In the genomic region with DNA sequence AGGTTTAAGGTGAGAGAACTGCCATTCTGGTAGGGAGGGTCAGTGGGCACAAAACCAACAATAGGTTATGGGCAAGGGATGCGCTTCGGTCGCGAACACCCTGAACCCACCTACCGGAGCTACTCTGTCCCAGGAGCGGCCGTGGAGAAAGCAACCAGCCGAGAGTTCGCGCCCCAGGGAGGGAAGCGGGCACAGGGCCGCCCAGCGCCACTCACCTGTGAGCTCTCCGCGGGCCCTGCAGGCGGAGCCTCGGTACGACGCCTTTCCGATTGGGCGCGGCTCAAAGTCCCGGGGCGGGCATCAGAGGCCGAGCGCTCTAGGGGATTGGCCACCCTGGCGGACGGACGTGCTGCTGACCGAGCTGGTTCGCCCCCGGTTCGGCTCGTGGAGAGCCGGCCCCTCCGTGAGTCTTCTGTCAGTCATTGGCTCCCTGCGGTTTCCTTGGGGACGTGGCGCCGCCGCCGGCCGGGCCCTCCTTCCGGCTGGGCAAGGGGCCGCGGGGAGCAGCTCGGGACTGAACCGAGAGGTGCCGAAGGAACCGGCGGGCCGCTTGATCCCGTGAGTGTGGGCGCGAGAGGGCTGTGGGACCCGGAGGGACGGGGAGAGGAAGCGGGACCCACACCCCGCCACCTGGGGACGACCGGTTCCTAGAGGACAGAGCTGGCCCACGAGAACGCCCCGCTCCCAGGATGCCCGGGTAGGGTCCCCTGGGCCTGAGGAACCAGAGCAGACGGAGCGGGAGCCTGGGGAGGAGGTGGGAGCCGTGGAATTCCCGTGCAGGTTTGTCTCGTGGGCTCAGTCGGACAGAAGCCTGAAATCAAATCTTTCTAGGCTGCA, we compare ENCODE assay signal across 8 cellular contexts. TPM values are rescaled to one million over a fixed set of nuclear protein-coding genes. Genes with fewer than 3 reads are reported as not detected.
DNase-seq lines count a peak whose midpoint lies in the region; ATAC-seq and TF ChIP-seq lines count a peak whose summit lies in the region.

A gene with protein sequence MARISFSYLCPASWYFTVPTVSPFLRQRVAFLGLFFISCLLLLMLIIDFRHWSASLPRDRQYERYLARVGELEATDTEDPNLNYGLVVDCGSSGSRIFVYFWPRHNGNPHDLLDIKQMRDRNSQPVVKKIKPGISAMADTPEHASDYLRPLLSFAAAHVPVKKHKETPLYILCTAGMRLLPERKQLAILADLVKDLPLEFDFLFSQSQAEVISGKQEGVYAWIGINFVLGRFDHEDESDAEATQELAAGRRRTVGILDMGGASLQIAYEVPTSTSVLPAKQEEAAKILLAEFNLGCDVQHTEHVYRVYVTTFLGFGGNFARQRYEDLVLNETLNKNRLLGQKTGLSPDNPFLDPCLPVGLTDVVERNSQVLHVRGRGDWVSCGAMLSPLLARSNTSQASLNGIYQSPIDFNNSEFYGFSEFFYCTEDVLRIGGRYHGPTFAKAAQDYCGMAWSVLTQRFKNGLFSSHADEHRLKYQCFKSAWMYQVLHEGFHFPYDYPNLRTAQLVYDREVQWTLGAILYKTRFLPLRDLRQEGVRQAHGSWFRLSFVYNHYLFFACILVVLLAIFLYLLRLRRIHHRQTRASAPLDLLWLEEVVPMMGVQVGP (plus strand): TSS at position 479 of the 837 bp plus-strand sequence. CDS start 448 bp downstream, outside the sequence.

- H3K4me1 ChIP-seq in testis: no peaks in the 10 kb centered on the region

- H3K27ac ChIP-seq in SK-N-MC: no peak within 1 kb of the TSS
- H3K27ac ChIP-seq in testis: peak within 1 kb of the TSS; percentile 14 to 51

- H3K4me1 Mint-ChIP-seq in activated naive CD4-positive, alpha-beta T cell treated with anti-CD3 and anti-CD28 coated beads, Interleukin-2, amount 50 U/mL, for 24 hours: peaks cover 29% of the 10 kb centered on the region

- peaks cover 1% of the 10 kb centered on the region for H3K36me3 Mint-ChIP-seq in activated naive CD4-positive, alpha-beta T cell treated with anti-CD3 and anti-CD28 coated beads, Interleukin-2, amount 50 U/mL, for 24 hours

- TF ChIP-seq CTCF in testis (IDR thresholded peaks at IDR 0.05): peak in 2 of 3 experiments; percentile 47 to 51

- no peaks in the 10 kb centered on the region for H3K9me3 ChIP-seq in SK-N-MC (ENCODE audit: low read depth, low read length)
- H3K9me3 ChIP-seq in testis: no peaks in the 10 kb centered on the region

- no peaks in the 10 kb centered on the region for H3K27me3 ChIP-seq in testis

- peak within 1 kb of the TSS; percentile 74 for H3K27ac Mint-ChIP-seq in activated naive CD4-positive, alpha-beta T cell treated with anti-CD3 and anti-CD28 coated beads, Interleukin-2, amount 50 U/mL, for 24 hours

- H3K9me3 Mint-ChIP-seq in activated naive CD4-positive, alpha-beta T cell treated with anti-CD3 and anti-CD28 coated beads, Interleukin-2, amount 50 U/mL, for 24 hours: no peaks in the 10 kb centered on the region

- peak; percentile 92 for DNase-seq in NCI-H1048 (lab: John Stamatoyannopoulos, UW)
- no peak for DNase-seq in SK-N-MC (ENCODE audit: low read depth, low spot score)
- no peak for DNase-seq in glomerular endothelial cell (ENCODE audit: extremely low read depth, low read depth, low spot score)
- peak; percentile 94 for DNase-seq in occipital lobe (lab: John Stamatoyannopoulos, UW)
- DNase-seq in testis: peak; percentile 96

- peaks cover 2% of the 10 kb centered on the region for H3K27me3 Mint-ChIP-seq in activated naive CD4-positive, alpha-beta T cell treated with anti-CD3 and anti-CD28 coated beads, Interleukin-2, amount 50 U/mL, for 24 hours

- TF ChIP-seq POLR2A in testis (IDR thresholded peaks at IDR 0.05): no peak

- intact Hi-C loops in testis (cut with DNase I; ENCODE audit: low total_unique reads): no loop called here

- 0% methylated on average over 17 to 65 of the region's 71 CpGs for WGBS in testis, 2 donors

- H3K9ac ChIP-seq in SK-N-MC (ENCODE audit: insufficient read length): peak within 1 kb of the TSS; percentile 74

- peak within 1 kb of the TSS; percentile 93 for H3K4me3 Mint-ChIP-seq in activated naive CD4-positive, alpha-beta T cell treated with anti-CD3 and anti-CD28 coated beads, Interleukin-2, amount 50 U/mL, for 24 hours

- H3K4me3 ChIP-seq in GM08714 (ENCODE audit: low read length) (peak within 1 kb of the TSS; percentile 81), SK-N-MC (peak within 1 kb of the TSS; percentile 83), testis (peak within 1 kb of the TSS; percentile 77 to 86)

- no peaks in the 10 kb centered on the region for H3K36me3 ChIP-seq in SK-N-MC (ENCODE audit: insufficient read depth, low read length)
- no peaks in the 10 kb centered on the region for H3K36me3 ChIP-seq in testis (ENCODE audit: low read depth, missing control alignments)

- ATAC-seq in HG02571 (IDR thresholded peaks at IDR 0.05; ENCODE audit: unreplicated experiment): peak; percentile 99

RNA-seq across cellular contexts. Expression of the gene that starts here (rescaled TPM):
- total RNA-seq in glomerular endothelial cell: 15.4 and 20.7 TPM in 2 replicates
- 8.7 TPM for total RNA-seq in occipital lobe
- total RNA-seq in testis: 1 to 10 TPM; 4.0 to 6.3 TPM
- polyA plus RNA-seq in testis (ENCODE audit: insufficient read depth, low read depth, low replicate concordance): 5.0 TPM

Comparison
In these comparisons a context has a peak if more than half of its experiments do, and no peak if none do; other contexts are left out.
1. DNase-seq: peak in NCI-H1048 (single experiment), occipital lobe (single experiment) and testis (single experiment); none in SK-N-MC (single experiment) and glomerular endothelial cell (single experiment).
2. Peak in every context shown above with its lines, with median percentiles within 50 percentile points of each other: H3K4me3 ChIP-seq.